ENCODE assay signal across 11 cellular contexts in genomic region chr21:38343691-38344090, GRCh38.
A peak's percentile ranks its signal among the peaks of the same experiment; 100 is the strongest.
DNase-seq lines count a peak whose midpoint lies in the region; ATAC-seq, FAIRE-seq and TF ChIP-seq lines count a peak whose summit lies in the region.
"Had no signal": no experiment of that assay in that cellular context is flagged by ENCODE, and none has a peak within 500 bp of the region (broad histone marks: within the 10 kb centered on the region; RNA-seq: fewer than 3 reads in every experiment).

No MANE protein-coding gene starts in this region.

- peak; percentile 70 to 75; a peak in 4 of 5 replicates for TF ChIP-seq EP300 in A549 (IDR thresholded peaks at IDR 0.05)

- H3K27me3 ChIP-seq in MG63 (no peaks in the 10 kb centered on the region), right lobe of liver (no peaks in the 10 kb centered on the region)

- TF ChIP-seq POLR2A in A549 (IDR thresholded peaks at IDR 0.05; ENCODE audit: low read length) (no peak), right lobe of liver (IDR thresholded peaks at IDR 0.05) (no peak)

- H3K27ac ChIP-seq in A549 (peak overlapping the region; percentile 86 to 95), right lobe of liver (no peak overlapping the region)

- intact Hi-C loops in right lobe of liver (cut with DNase I), result no loop called here

- CTCF ChIA-PET in A549 (lab: Yijun Ruan, JAX), result interaction anchor here (1.8 to 2.1 kb wide), 3 partner anchors 9 to 669 kb away, joined by 6 to 13 read pairs (median 12); no protein-coding TSS in a partner anchor

- WGBS in A549 (ENCODE audit: missing lambda C conversion rate), result 0% methylated on average over 6 of the region's 6 CpGs
- 11% methylated on average over 6 of the region's 6 CpGs for WGBS in right lobe of liver (ENCODE audit: insufficient coverage, low coverage, low lambda C conversion rate, missing lambda C conversion rate)

- no peaks in the 10 kb centered on the region; the same call in 2 of the 3 replicates for H3K9me3 ChIP-seq in A549
- H3K9me3 ChIP-seq in MG63, result no peaks in the 10 kb centered on the region; the same call in 1 of the 2 replicates
- H3K9me3 ChIP-seq in right lobe of liver, result no peaks in the 10 kb centered on the region

- FAIRE-seq in A549 (lab: Jason Lieb, UNC), result no peak

- DNase-seq in A549 (ENCODE audit: low read depth in 1 of 2, low spot score in 1 of 2) (peak; percentile 58 to 84), MG63 (peak; percentile 70), astrocyte of the spinal cord (ENCODE audit: low read depth, low spot score) (peak; percentile 89), right lobe of liver (peak; percentile 51 to 80 (median 69)), nucleus accumbens (lab: John Stamatoyannopoulos, UW) (no peak)
- DNase-seq in activated naive CD4-positive, alpha-beta T cell (lab: John Stamatoyannopoulos, UW), result no peak
- DNase-seq in activated CD4-positive, alpha-beta T cell treated with anti-CD3 and anti-CD28 coated beads, Interleukin-2, amount 50 U/mL, for 1 hour, result no peak
- DNase-seq: activated CD8-positive, alpha-beta memory T cell treated with anti-CD3 and anti-CD28 coated beads, Interleukin-2, amount 10 ng/mL, durations not matched to agents 7 days and 5 days; AML-193; Kasumi-1 had no signal

- ATAC-seq in A549 (peak; percentile 95), right lobe of liver (peak; percentile 93 to 98 (median 96)), HG02884 (IDR thresholded peaks at IDR 0.05; ENCODE audit: unreplicated experiment) (no peak)
- ATAC-seq: activated CD8-positive, alpha-beta memory T cell treated with anti-CD3 and anti-CD28 coated beads, Interleukin-2, amount 10 ng/mL, durations not matched to agents 7 days and 5 days had no signal

- H3K4me3 ChIP-seq in A549 (no peak overlapping the region), MG63 (no peak overlapping the region), astrocyte of the spinal cord (ENCODE audit: low read depth, low read length) (no peak overlapping the region), right lobe of liver (no peak overlapping the region)

- H3K4me1 ChIP-seq in A549 (peaks cover 32% of the 10 kb centered on the region), right lobe of liver (peaks cover 0 to 13% (median 3%) of the 10 kb centered on the region in 4 donors)

- H3K36me3 ChIP-seq in MG63, result no peaks in the 10 kb centered on the region
- H3K36me3 ChIP-seq in right lobe of liver, result no peaks in the 10 kb centered on the region

- TF ChIP-seq RAD21 in A549 (conservative IDR thresholded peaks at IDR 0.05 in 1 of 2, IDR thresholded peaks at IDR 0.05 in 1 of 2), result peak; percentile 15 to 47; a peak in 2 of 5 replicates

- POLR2A ChIA-PET in A549 (lab: Yijun Ruan, JAX), result interaction anchor here (0.9 to 2.3 kb wide), 6 partner anchors 20 to 780 kb away, joined by 3 to 12 read pairs (median 6); no protein-coding TSS in a partner anchor

- peak overlapping the region; percentile 82 for H3K4me2 ChIP-seq in A549

- in situ Hi-C loops in astrocyte of the spinal cord (cut with HindIII; ENCODE audit: low sequenced_read_pairs), result no loop called here

- TF ChIP-seq CTCF in A549 (IDR thresholded peaks at IDR 0.05), result no peak
- TF ChIP-seq CTCF in astrocyte of the spinal cord (IDR thresholded peaks at IDR 0.05; ENCODE audit: low read depth, low read length), result no peak
- no peak for TF ChIP-seq CTCF in right lobe of liver (IDR thresholded peaks at IDR 0.05)

TF ChIP-seq in A549, 52 proteins besides CTCF, POLR2A, EP300 and RAD21 (continues in another document):
- TF ChIP-seq JUNB (IDR thresholded peaks at IDR 0.05) (peak; percentile 77; the same call in 1 of the 2 replicates), ESRRA (IDR thresholded peaks at IDR 0.05; ENCODE audit: borderline replicate concordance, low read length) (no peak), MAFK (IDR thresholded peaks at IDR 0.05; ENCODE audit: partially characterized antibody) (no peak), RFX5 (IDR thresholded peaks at IDR 0.05) (no peak), RARB (CRISPR knock-in tag; IDR thresholded peaks at IDR 0.05) (no peak), HEYL (CRISPR knock-in tag; IDR thresholded peaks at IDR 0.05) (no peak), CHD2 (IDR thresholded peaks at IDR 0.05; ENCODE audit: low read length, partially characterized antibody) (no peak), MAZ (IDR thresholded peaks at IDR 0.05; ENCODE audit: borderline replicate concordance, low read depth, low read length) (no peak), CEBPB (IDR thresholded peaks at IDR 0.05) (peak in 1 of 2 experiments; percentile 25; a peak in 1 of 4 replicates), REST (IDR thresholded peaks at IDR 0.05) (no peak), CBX8 (IDR thresholded peaks at IDR 0.05) (no peak), HOXB5 (CRISPR knock-in tag; IDR thresholded peaks at IDR 0.05) (no peak), RCOR1 (IDR thresholded peaks at IDR 0.05; ENCODE audit: low read depth, low read length) (no peak), JUN (IDR thresholded peaks at IDR 0.05) (peak in 1 of 2 experiments; percentile 54; a peak in 3 of 5 replicates), CHD4 (IDR thresholded peaks at IDR 0.05; ENCODE audit: borderline replicate concordance) (no peak), FOXS1 (CRISPR knock-in tag; IDR thresholded peaks at IDR 0.05) (peak; percentile 97; the same call in 1 of the 2 replicates), NFE2L2 (conservative IDR thresholded peaks at IDR 0.05; ENCODE audit: low read length) (no peak), HMGXB4 (CRISPR knock-in tag; IDR thresholded peaks at IDR 0.05; ENCODE audit: borderline replicate concordance) (no peak), HES2 (IDR thresholded peaks at IDR 0.05) (no peak), PBX3 (IDR thresholded peaks at IDR 0.05) (no peak), EHMT2 (IDR thresholded peaks at IDR 0.05; ENCODE audit: low read depth) (no peak), BHLHE40 (IDR thresholded peaks at IDR 0.05; ENCODE audit: low read depth, low read length) (no peak), ELK1 (IDR thresholded peaks at IDR 0.05; ENCODE audit: low read depth, low read length) (no peak), ZNF302 (CRISPR knock-in tag; IDR thresholded peaks at IDR 0.05) (no peak)

Comparison
In these comparisons a context has a peak if more than half of its experiments do, and no peak if none do; other contexts are left out.
1. DNase-seq: peak in A549 (2 of 2), MG63 (single experiment), astrocyte of the spinal cord (single experiment) and right lobe of liver (3 of 3); none in activated naive CD4-positive, alpha-beta T cell (0 of 4), nucleus accumbens (0 of 56) and activated CD4-positive, alpha-beta T cell treated with anti-CD3 and anti-CD28 coated beads, Interleukin-2, amount 50 U/mL, for 1 hour (single experiment).
2. H3K27ac ChIP-seq: peak in A549 (2 of 2); none in right lobe of liver (0 of 3).